In the genomic region with DNA sequence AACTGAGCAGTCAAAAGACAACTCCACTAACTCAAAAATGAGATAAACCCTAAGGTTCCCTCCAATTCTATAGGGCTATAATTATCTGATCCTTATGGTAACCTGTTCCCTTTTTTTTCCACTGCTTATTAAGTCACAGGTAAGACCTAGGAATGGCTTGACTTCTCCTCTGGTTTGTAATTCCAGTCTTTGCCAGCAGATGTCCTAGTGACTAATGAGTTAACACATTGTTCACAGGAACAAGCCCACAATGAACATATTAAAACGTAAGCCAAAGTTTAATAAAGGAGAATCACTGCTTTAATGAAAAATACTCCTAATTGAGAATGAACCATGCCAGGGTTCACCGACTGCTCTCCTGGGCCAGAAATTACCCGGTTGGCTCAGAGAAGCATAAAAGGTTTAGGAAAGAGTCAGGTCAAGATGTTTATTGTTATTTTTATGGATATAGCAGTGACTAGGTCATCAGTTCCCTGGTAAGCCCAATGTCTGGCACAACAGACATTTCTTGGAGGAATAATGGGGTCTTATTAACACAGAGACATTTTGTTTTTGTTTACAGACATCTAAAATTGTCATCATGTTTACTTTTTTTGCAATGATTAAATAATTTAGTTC, we compare ENCODE assay signal across 9 cellular contexts.
DNase-seq lines count a peak whose midpoint lies in the region; ATAC-seq, FAIRE-seq and TF ChIP-seq lines count a peak whose summit lies in the region.
"Had no signal": no experiment of that assay in that cellular context is flagged by ENCODE, and none has a peak within 500 bp of the region (broad histone marks: within the 10 kb centered on the region; RNA-seq: fewer than 3 reads in every experiment).

No MANE protein-coding gene starts in this region.

- peaks cover 0 to 1% of the 10 kb centered on the region in 2 donors for H3K27me3 Mint-ChIP-seq in T-cell

- H2BK12ac ChIP-seq in H1 (ENCODE audit: low read depth, low read length) = no peak overlapping the region

- no peak overlapping the region for H3K14ac ChIP-seq in H1 (ENCODE audit: insufficient read length)

- H3K36me3 ChIP-seq in H1 (ENCODE audit: control insufficient read depth in 2 of 4, insufficient read depth in 4 of 4, low read length in 3 of 4) (peaks cover 0 to 14% (median 8%) of the 10 kb centered on the region in 4 experiments; a peak in 6 of 8 replicates), mucosa of descending colon (ENCODE audit: low read depth) (no peaks in the 10 kb centered on the region)

- no peak overlapping the region for H2AFZ ChIP-seq in H1 (ENCODE audit: low read length)

- no peak overlapping the region for H2BK5ac ChIP-seq in H1 (ENCODE audit: low read depth, low read length)

- POLR2A ChIA-PET in AG04449 (lab: Yijun Ruan, JAX) = no interaction called here
- POLR2A ChIA-PET in GM10248 (lab: Yijun Ruan, JAX) = no interaction called here
- POLR2A ChIA-PET in T-cell (lab: Charles Lee) = no interaction called here
- POLR2A ChIA-PET in H1 (lab: Charles Lee; ENCODE audit: partially characterized antibody) = no interaction called here

- no peak overlapping the region for H3K4me3 Mint-ChIP-seq in T-cell

- intact Hi-C loops in mucosa of descending colon (cut with DNase I, micrococcal nuclease) = loop anchor here in 1 of 2 donors (10.0 kb wide), 1 partner anchor 205 kb away; no protein-coding TSS in a partner anchor

- TF ChIP-seq POLR2A in H1 (IDR thresholded peaks at IDR 0.05; ENCODE audit: control extremely low read depth in 1 of 2, low read depth in 2 of 2, low read length in 2 of 2) = no peak

- no peak overlapping the region for H3K56ac ChIP-seq in H1 (replicated peaks; ENCODE audit: insufficient read length, low read depth, low read length)

- no peak overlapping the region for H4K5ac ChIP-seq in H1 (ENCODE audit: insufficient read length, low read depth, low read length)

- H3K4ac ChIP-seq in H1 (replicated peaks; ENCODE audit: insufficient read length, low read depth, low read length) = no peak overlapping the region

- 50% methylated on average over 3 of the region's 3 CpGs; no CpG with 5 or more reads in 1 of the 2 experiments for WGBS in H1 (ENCODE audit: extremely low coverage in 1 of 2, insufficient coverage in 1 of 2, insufficient read length in 1 of 2, insufficient replicate concordance in 2 of 2, low coverage in 1 of 2, low lambda C conversion rate in 2 of 2, missing lambda C conversion rate in 1 of 2), 2 experiments

- CTCF ChIA-PET in AG04449 (lab: Yijun Ruan, JAX) = interaction anchor here (0.5 to 2.4 kb wide), 4 partner anchors 9 to 297 kb away, joined by 3 to 10 read pairs (median 3); no protein-coding TSS in a partner anchor
- CTCF ChIA-PET in GM10248 (lab: Yijun Ruan, JAX) = interaction anchor here (1.0 to 14.2 kb wide), 3 partner anchors 9 to 210 kb away, joined by 3 to 130 read pairs (median 4); a partner anchor contains a TSS
- CTCF ChIA-PET in T-cell (lab: Charles Lee) = no interaction called here
- CTCF ChIA-PET in H1 (lab: Charles Lee; ENCODE audit: partially characterized antibody) = no interaction called here

- TF ChIP-seq RAD21 in H1 (IDR thresholded peaks at IDR 0.05 in 1 of 2, conservative IDR thresholded peaks at IDR 0.05 in 1 of 2; ENCODE audit: low read depth in 2 of 2, low read length in 2 of 2) = peak; percentile 68 to 73

- H3K9me3 Mint-ChIP-seq in T-cell = no peaks in the 10 kb centered on the region

- no peak overlapping the region for H3K9ac ChIP-seq in H1 (replicated peaks in 1 of 4; ENCODE audit: extremely low read depth in 1 of 4, low read depth in 3 of 4, low read length in 3 of 4)

- H2BK120ac ChIP-seq in H1 (replicated peaks; ENCODE audit: low read depth, low read length) = no peak overlapping the region

- H3K4me1 ChIP-seq in H1 (replicated peaks in 1 of 4; ENCODE audit: control insufficient read depth in 3 of 4, insufficient read depth in 4 of 4, low read length in 3 of 4) (no peaks in the 10 kb centered on the region), mucosa of descending colon (ENCODE audit: low read depth) (peaks cover 3% of the 10 kb centered on the region)

- peaks cover 2% of the 10 kb centered on the region for H3K36me3 Mint-ChIP-seq in T-cell

- H3K23me2 ChIP-seq in H1 (ENCODE audit: low read depth, low read length) = no peaks in the 10 kb centered on the region

- no peak overlapping the region for H2BK15ac ChIP-seq in H1 (ENCODE audit: low read length)

- no peak overlapping the region for H4K8ac ChIP-seq in H1 (ENCODE audit: extremely low read depth, insufficient read depth, low read length)

- H3K18ac ChIP-seq in H1 (ENCODE audit: extremely low read depth, low read length) = no peak overlapping the region

- no peak overlapping the region for H2AK5ac ChIP-seq in H1 (ENCODE audit: low read depth, low read length)

- FAIRE-seq in H1 (lab: Jason Lieb, UNC) = peak; percentile 85

- no peak overlapping the region for H3K27ac Mint-ChIP-seq in T-cell

- H3K9me3 ChIP-seq in H1 (ENCODE audit: insufficient read depth in 2 of 2, low read depth in 1 of 2, low read length in 1 of 2) (no peaks in the 10 kb centered on the region), mucosa of descending colon (no peaks in the 10 kb centered on the region)

- no peaks in the 10 kb centered on the region for H3K79me1 ChIP-seq in H1 (ENCODE audit: low read depth, low read length)

- no peak overlapping the region for H2BK20ac ChIP-seq in H1 (ENCODE audit: low read length)

- no peak overlapping the region for H3K4me2 ChIP-seq in H1 (ENCODE audit: insufficient read depth in 1 of 2, low read depth in 2 of 2, low read length in 2 of 2)

- TF ChIP-seq EP300 in H1 (IDR thresholded peaks at IDR 0.05; ENCODE audit: borderline replicate concordance in 1 of 2, low read depth in 2 of 2, low read length in 2 of 2) = no peak

- H3K79me2 ChIP-seq in H1 (ENCODE audit: control insufficient read depth in 1 of 2, insufficient read depth in 2 of 2, low read length in 2 of 2) = no peaks in the 10 kb centered on the region

- H3K23ac ChIP-seq in H1 (ENCODE audit: insufficient read length) = no peak overlapping the region

- TF ChIP-seq CTCF in AG04449 (IDR thresholded peaks at IDR 0.05; ENCODE audit: insufficient read depth, low read length, missing control alignments) (peak; percentile 60), GM10248 (IDR thresholded peaks at IDR 0.05; ENCODE audit: control extremely low read depth, extremely low read depth, low read depth, missing control alignments) (peak; percentile 64), H1 (IDR thresholded peaks at IDR 0.05; ENCODE audit: control extremely low read depth in 1 of 3, insufficient read depth in 1 of 3, low read depth in 1 of 3, low read length in 3 of 3) (peak in 2 of 3 experiments; percentile 56 to 58; a peak in 3 of 4 replicates), mucosa of descending colon (IDR thresholded peaks at IDR 0.05) (peak; percentile 34)

- H3K4me3 ChIP-seq in AG04449 (ENCODE audit: low read depth, low read length) (no peak overlapping the region), H1 (ENCODE audit: extremely low read depth in 1 of 4, insufficient read depth in 2 of 4, low read depth in 3 of 4, low read length in 4 of 4) (no peak overlapping the region), mucosa of descending colon (no peak overlapping the region)
- H3K4me3 ChIP-seq: skin epidermis had no signal

- ATAC-seq in HG02610 (IDR thresholded peaks at IDR 0.05; ENCODE audit: unreplicated experiment) (peak; percentile 90), T-cell (replicated peaks in 1 of 4) (peak in 3 of 4 experiments; percentile 45 to 64 (median 52)), mucosa of descending colon (peak; percentile 81), GM19328 (IDR thresholded peaks at IDR 0.05; ENCODE audit: unreplicated experiment) (no peak)

- peaks cover 0 to 2% (median 2%) of the 10 kb centered on the region in 3 donors for H3K4me1 Mint-ChIP-seq in T-cell

- H4K20me1 ChIP-seq in H1 (replicated peaks in 1 of 2; ENCODE audit: control insufficient read depth in 1 of 2, insufficient read depth in 2 of 2, low read length in 2 of 2) = no peaks in the 10 kb centered on the region

- H3K27me3 ChIP-seq in H1 (replicated peaks in 1 of 4; ENCODE audit: control insufficient read depth in 3 of 4, extremely low read depth in 1 of 4, insufficient read depth in 3 of 4, low read length in 3 of 4) = peaks cover 0 to 1% (median 0%) of the 10 kb centered on the region in 4 experiments; a peak in 1 of 7 replicates

- H4K91ac ChIP-seq in H1 (replicated peaks; ENCODE audit: insufficient read length, low read length) = no peak overlapping the region

- DNase-seq in AG04449 (ENCODE audit: low read depth, low spot score) (no peak), GM10248 (ENCODE audit: extremely low spot score) (no peak), NCI-H146 treated with DMSO at 0.1 percent for 48 hours (lab: John Stamatoyannopoulos, UW; ENCODE audit: unreplicated experiment) (peak; percentile 45), T-cell (peak in 17 of 34 experiments; percentile 2 to 42 (median 17)), H1 (ENCODE audit: low read depth in 1 of 2, low spot score in 2 of 2) (no peak), mucosa of descending colon (peak in 1 of 3 donors; percentile 92)

- no peak overlapping the region for H3K27ac ChIP-seq in H1 (ENCODE audit: low read depth, low read length)
- H3K27ac ChIP-seq: skin epidermis had no signal

TF ChIP-seq in H1, 55 proteins besides CTCF, POLR2A, EP300 and RAD21:
- TF ChIP-seq HDAC2 (IDR thresholded peaks at IDR 0.05; ENCODE audit: borderline replicate concordance in 1 of 2, low read depth in 2 of 2, low read length in 2 of 2) (no peak), NANOG (IDR thresholded peaks at IDR 0.05; ENCODE audit: insufficient read depth, low read depth, low read length, poor library complexity, severe bottlenecking) (no peak), FOSL1 (IDR thresholded peaks at IDR 0.05; ENCODE audit: insufficient read depth, low read depth, low read length) (no peak)

Comparison
In these comparisons a context has a peak if more than half of its experiments do, and no peak if none do; other contexts are left out.
1. CTCF ChIA-PET loops: an anchor here in AG04449 (0.5 to 2.4 kb wide) and GM10248 (1.0 to 14.2 kb wide); none called in T-cell and H1.